8 cellular contexts compared by ENCODE assay signal in the genomic region with DNA sequence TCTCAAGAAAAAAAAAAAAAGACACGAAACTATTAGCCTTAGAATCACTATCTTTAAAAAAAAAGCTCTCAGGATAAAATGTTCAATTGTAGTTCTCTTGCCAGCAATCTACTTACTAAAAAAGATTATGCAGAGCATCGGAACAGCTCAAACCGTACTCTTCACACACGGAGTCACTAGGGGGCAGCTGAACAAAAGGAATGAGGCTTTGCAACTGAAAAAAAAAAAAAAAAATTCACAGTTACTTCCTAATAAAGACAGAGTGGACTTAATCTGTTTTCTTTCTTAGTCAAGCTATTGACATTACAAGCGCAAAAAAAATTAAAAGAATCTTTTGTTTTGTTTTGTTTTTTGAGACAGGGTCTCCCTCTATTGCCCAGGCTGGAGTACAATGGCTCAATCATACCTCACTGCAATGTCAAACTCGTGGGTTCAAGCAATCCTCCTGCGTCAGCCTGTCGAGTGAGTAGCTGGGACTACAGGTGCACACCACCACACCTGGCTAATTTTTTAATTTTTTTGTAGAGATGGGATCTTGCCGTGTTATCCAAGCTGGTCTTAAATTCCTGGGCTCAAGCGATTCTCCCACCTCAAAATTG. TPM values are rescaled to one million over a fixed set of nuclear protein-coding genes. Genes with fewer than 3 reads are reported as not detected.
A peak's percentile ranks its signal among the peaks of the same experiment; 100 is the strongest.
DNase-seq lines count a peak whose midpoint lies in the region; ATAC-seq, FAIRE-seq and TF ChIP-seq lines count a peak whose summit lies in the region.

No MANE protein-coding gene starts in this region.

- WGBS in pancreas, 2 donors = 48 to 53% methylated on average over 10 of the region's 10 CpGs

- H3K4me1 Mint-ChIP-seq in Caco-2 (ENCODE audit: low read depth, unreplicated experiment) (peaks cover 10% of the 10 kb centered on the region), HFFc6 (ENCODE audit: low read depth) (peaks cover 19% of the 10 kb centered on the region)
- H3K4me1 Mint-ChIP-seq in activated T-cell treated with anti-CD3 and anti-CD28 coated beads, Interleukin-2, amount 50 U/mL, for 24 hours (ENCODE audit: low read depth) = no peaks in the 10 kb centered on the region

- H3K27me3 ChIP-seq in Caco-2 (replicated peaks; ENCODE audit: control insufficient read depth, insufficient read depth, low read length) (no peaks in the 10 kb centered on the region), pancreas (no peaks in the 10 kb centered on the region)

- no peak overlapping the region for H3K27ac Mint-ChIP-seq in Caco-2 (ENCODE audit: unreplicated experiment)
- H3K27ac Mint-ChIP-seq in HFFc6 = no peak overlapping the region; the same call in 1 of the 2 replicates
- H3K27ac Mint-ChIP-seq in activated T-cell treated with anti-CD3 and anti-CD28 coated beads, Interleukin-2, amount 50 U/mL, for 24 hours = peak overlapping the region; percentile 29

- H3K36me3 Mint-ChIP-seq in Caco-2 (ENCODE audit: insufficient read depth, unreplicated experiment) = peaks cover 75% of the 10 kb centered on the region
- peaks cover 18% of the 10 kb centered on the region for H3K36me3 Mint-ChIP-seq in HFFc6 (ENCODE audit: low read depth)
- peaks cover 82% of the 10 kb centered on the region for H3K36me3 Mint-ChIP-seq in activated T-cell treated with anti-CD3 and anti-CD28 coated beads, Interleukin-2, amount 50 U/mL, for 24 hours (ENCODE audit: low read depth)

- H3K27me3 Mint-ChIP-seq in Caco-2 (ENCODE audit: insufficient read depth, unreplicated experiment) (no peaks in the 10 kb centered on the region), HFFc6 (ENCODE audit: insufficient read depth) (no peaks in the 10 kb centered on the region)
- H3K27me3 Mint-ChIP-seq in activated T-cell treated with anti-CD3 and anti-CD28 coated beads, Interleukin-2, amount 50 U/mL, for 24 hours = no peaks in the 10 kb centered on the region

- H3K4me1 ChIP-seq in Caco-2 (peaks cover 15% of the 10 kb centered on the region), pancreas (peaks cover 0 to 11% (median 0%) of the 10 kb centered on the region in 3 donors)

- peak; percentile 41 for FAIRE-seq in pancreas (lab: Jason Lieb, UNC)

- H3K9me3 ChIP-seq in Caco-2 = no peaks in the 10 kb centered on the region
- H3K9me3 ChIP-seq in pancreas = no peaks in the 10 kb centered on the region

- H3K4me3 Mint-ChIP-seq in Caco-2 (ENCODE audit: unreplicated experiment) = no peak overlapping the region
- no peak overlapping the region for H3K4me3 Mint-ChIP-seq in HFFc6
- H3K4me3 Mint-ChIP-seq in activated T-cell treated with anti-CD3 and anti-CD28 coated beads, Interleukin-2, amount 50 U/mL, for 24 hours = no peak overlapping the region

- CTCF ChIA-PET in Caco-2 (lab: Charles Lee) = interaction anchor here (0.6 to 1.5 kb wide), 17 partner anchors 10 to 661 kb away, joined by 3 to 25 read pairs (median 4); a partner anchor contains a TSS

- no TSS peak for BruUV-seq in Caco-2 (replicated peaks; lab: Mats Ljungman, UMichigan)

- H3K9me3 Mint-ChIP-seq in Caco-2 (ENCODE audit: unreplicated experiment) = no peaks in the 10 kb centered on the region
- H3K9me3 Mint-ChIP-seq in HFFc6 = no peaks in the 10 kb centered on the region
- H3K9me3 Mint-ChIP-seq in activated T-cell treated with anti-CD3 and anti-CD28 coated beads, Interleukin-2, amount 50 U/mL, for 24 hours = no peaks in the 10 kb centered on the region

- DNase-seq in Caco-2 = peak; percentile 63 to 71
- peak; percentile 49 for DNase-seq in HFFc6
- peak; percentile 20 for DNase-seq in NCI-H82 treated with DMSO at 0.1 percent for 48 hours (lab: John Stamatoyannopoulos, UW; ENCODE audit: unreplicated experiment)
- no peak for DNase-seq in activated T-cell treated with anti-CD3 and anti-CD28 coated beads, Interleukin-2, amount 50 U/mL, for 24 hours
- DNase-seq in foreskin melanocyte = peak; percentile 58
- peak in 4 of 6 donors; percentile 29 to 62 (median 44) for DNase-seq in pancreas
- no peak for DNase-seq in activated CD4-positive, CD25-positive, alpha-beta regulatory T cell treated with anti-CD3 and anti-CD28 coated beads, Interleukin-2, amount 50 U/mL, for 72 hours
- no peak for DNase-seq in T1000 (lab: John Stamatoyannopoulos, UW)

- H3K36me3 ChIP-seq in Caco-2 (ENCODE audit: control insufficient read depth, insufficient read depth, low read length) = no peaks in the 10 kb centered on the region
- peaks cover 0 to 21% (median 3%) of the 10 kb centered on the region in 3 donors for H3K36me3 ChIP-seq in pancreas

- H3K27ac ChIP-seq in pancreas = no peak overlapping the region

- intact Hi-C loops in Caco-2 (cut with micrococcal nuclease; ENCODE audit: unreplicated experiment) = loop anchor here (1.0 to 10.0 kb wide), 2 partner anchors 109 to 143 kb away; no protein-coding TSS in a partner anchor
- intact Hi-C loops in pancreas (cut with DNase I) = loop anchor here in 1 of 3 donors (10.0 kb wide), 1 partner anchor 337 kb away; no protein-coding TSS in a partner anchor

- peak; percentile 80 to 90 (median 86) for ATAC-seq in pancreas

- POLR2A ChIA-PET in Caco-2 (lab: Charles Lee) = interaction anchor here (0.5 to 1.3 kb wide), 6 partner anchors 11 to 140 kb away, joined by 4 to 5 read pairs (median 5); a partner anchor contains a TSS

- TF ChIP-seq CTCF in Caco-2 (IDR thresholded peaks at IDR 0.05; ENCODE audit: insufficient read depth in 1 of 2, low read depth in 1 of 2, low read length in 1 of 2, severe bottlenecking in 1 of 2, unreplicated experiment in 1 of 2) = peak; percentile 60 to 79
- peak; percentile 80 for TF ChIP-seq CTCF in HFFc6 (IDR thresholded peaks at IDR 0.05)
- peak in 2 of 4 donors; percentile 39 to 43 for TF ChIP-seq CTCF in pancreas (IDR thresholded peaks at IDR 0.05)

- H3K4me3 ChIP-seq in Caco-2 (ENCODE audit: low read depth, low read length) = no peak overlapping the region
- H3K4me3 ChIP-seq in pancreas = no peak overlapping the region

RNA-seq across cellular contexts. Expression of a gene that starts 11.5 kb away (rescaled TPM):
- total RNA-seq in Caco-2 (2022) (22.6 TPM in 2 replicates), pancreas (1 to 10 TPM; 3.4 to 7.2 (median 4.0) TPM)
- 10 to 100 TPM; 12.1 to 13.4 (median 12.8) TPM for total RNA-seq in HFFc6 (2021; fragmentation: NEBNext Ultra II Directional; extraction: Animal tissue kit (Norgen Biotek cat#: 25700))
- 1 to 10 TPM; 2.0 to 4.7 TPM for polyA plus RNA-seq in pancreas

RNA-seq across cellular contexts. Expression of a gene that starts 11.8 kb away (rescaled TPM):
- total RNA-seq in Caco-2 (2022) (85.1 and 96.3 TPM in 2 replicates), pancreas (10 to 100 TPM in 4 of 6 donors, 1 to 10 TPM in 2; 7.6 to 15.7 (median 11.1) TPM)
- 10 to 100 TPM; 36.2 to 47.2 (median 42.9) TPM for total RNA-seq in HFFc6 (2021; fragmentation: NEBNext Ultra II Directional; extraction: Animal tissue kit (Norgen Biotek cat#: 25700))
- polyA plus RNA-seq in pancreas = 10 to 100 TPM in 1 of 2 donors, 1 to 10 TPM in 1; 6.6 to 13.1 TPM

RNA-seq across cellular contexts. Expression of a gene that starts 26.8 kb away (rescaled TPM):
- 0.16 TPM in 1 of 2 replicates, not detected in the other for total RNA-seq in Caco-2 (2022)
- under 1 TPM in 1 of 6 experiments, not detected in 5; 0.24 TPM for total RNA-seq in HFFc6 (2021; fragmentation: NEBNext Ultra II Directional; extraction: Animal tissue kit (Norgen Biotek cat#: 25700))
- under 1 TPM in 1 of 6 donors, not detected in 5; 0.12 TPM for total RNA-seq in pancreas
- polyA plus RNA-seq in pancreas = under 1 TPM; 0.08 to 0.33 TPM

RNA-seq across cellular contexts. Expression of a gene that starts 33.9 kb away (rescaled TPM):
- total RNA-seq in Caco-2 (2022) = 0.32 TPM in 1 of 2 replicates, not detected in the other
- total RNA-seq in HFFc6 (2021; fragmentation: NEBNext Ultra II Directional; extraction: Animal tissue kit (Norgen Biotek cat#: 25700)) = under 1 TPM in 4 of 6 experiments, not detected in 2; 0.17 to 0.24 (median 0.19) TPM
- not detected for total RNA-seq in pancreas
- polyA plus RNA-seq in pancreas = not detected

Comparison
In these comparisons a context has a peak if more than half of its experiments do, and no peak if none do; other contexts are left out.
1. DNase-seq: peak in Caco-2 (2 of 2), HFFc6 (single experiment), NCI-H82 treated with DMSO at 0.1 percent for 48 hours (single experiment), foreskin melanocyte (single experiment) and pancreas (4 of 6); none in activated T-cell treated with anti-CD3 and anti-CD28 coated beads, Interleukin-2, amount 50 U/mL, for 24 hours (single experiment), activated CD4-positive, CD25-positive, alpha-beta regulatory T cell treated with anti-CD3 and anti-CD28 coated beads, Interleukin-2, amount 50 U/mL, for 72 hours (single experiment) and T1000 (single experiment).